24 cellular contexts compared by ENCODE assay signal in genomic region chrX:16512401-16512776, GRCh38.
"Had no signal": no experiment of that assay in that cellular context is flagged by ENCODE, and none has a peak within 500 bp of the region (broad histone marks: within the 10 kb centered on the region; RNA-seq: fewer than 3 reads in every experiment).

No MANE protein-coding gene starts in this region.

- H3K4me1 Mint-ChIP-seq: activated CD4-positive, alpha-beta memory T cell treated with anti-CD3 and anti-CD28 coated beads, Interleukin-2, amount 10 ng/mL, durations not matched to agents 7 days and 5 days; naive B cell; T-cell had no signal

- H3K9me3 ChIP-seq: lower lobe of right lung, ovary, psoas muscle, thyroid gland had no signal

- H3K36me3 Mint-ChIP-seq: naive B cell, T-cell had no signal

- H3K27me3 Mint-ChIP-seq: activated CD4-positive, alpha-beta memory T cell treated with anti-CD3 and anti-CD28 coated beads, Interleukin-2, amount 10 ng/mL, durations not matched to agents 7 days and 5 days; activated naive CD8-positive, alpha-beta T cell treated with anti-CD3 and anti-CD28 coated beads, Interleukin-2, amount 50 U/mL, for 24 hours; dendritic cell treated with granulocyte-macrophage colony-stimulating factor and Interleukin-4, amounts not matched to agents 40 ng/mL and 50 ng/mL, for 4 days had no signal

- H3K27ac Mint-ChIP-seq: activated CD4-positive, alpha-beta memory T cell treated with anti-CD3 and anti-CD28 coated beads, Interleukin-2, amount 10 ng/mL, durations not matched to agents 7 days and 5 days; activated naive CD8-positive, alpha-beta T cell treated with anti-CD3 and anti-CD28 coated beads, Interleukin-2, amount 50 U/mL, for 24 hours; dendritic cell treated with granulocyte-macrophage colony-stimulating factor and Interleukin-4, amounts not matched to agents 40 ng/mL and 50 ng/mL, for 4 days; naive B cell; T-cell; T-helper 2 cell treated with Interferon-gamma antibody and Interleukin-4, amounts not matched to agents 5 μg/mL and 100 μg/mL, for 36 hours had no signal

- H3K9me3 Mint-ChIP-seq: activated CD4-positive, alpha-beta memory T cell treated with anti-CD3 and anti-CD28 coated beads, Interleukin-2, amount 10 ng/mL, durations not matched to agents 7 days and 5 days; activated naive CD8-positive, alpha-beta T cell treated with anti-CD3 and anti-CD28 coated beads, Interleukin-2, amount 50 U/mL, for 24 hours; dendritic cell treated with granulocyte-macrophage colony-stimulating factor and Interleukin-4, amounts not matched to agents 40 ng/mL and 50 ng/mL, for 4 days; T-cell; T-helper 2 cell treated with Interferon-gamma antibody and Interleukin-4, amounts not matched to agents 5 μg/mL and 100 μg/mL, for 36 hours had no signal

- H3K4me1 ChIP-seq: lower lobe of right lung, psoas muscle, thyroid gland had no signal

- H3K4me3 Mint-ChIP-seq: activated CD4-positive, alpha-beta memory T cell treated with anti-CD3 and anti-CD28 coated beads, Interleukin-2, amount 10 ng/mL, durations not matched to agents 7 days and 5 days; activated naive CD8-positive, alpha-beta T cell treated with anti-CD3 and anti-CD28 coated beads, Interleukin-2, amount 50 U/mL, for 24 hours; dendritic cell treated with granulocyte-macrophage colony-stimulating factor and Interleukin-4, amounts not matched to agents 40 ng/mL and 50 ng/mL, for 4 days; naive B cell; T-cell; T-helper 2 cell treated with Interferon-gamma antibody and Interleukin-4, amounts not matched to agents 5 μg/mL and 100 μg/mL, for 36 hours had no signal

- H3K36me3 ChIP-seq: lower lobe of right lung, ovary, thyroid gland had no signal

- H3K27me3 ChIP-seq: ovary, thyroid gland had no signal

- H3K4me3 ChIP-seq: lower lobe of right lung, ovary, psoas muscle, thyroid gland had no signal

- DNase-seq: activated CD4-positive, alpha-beta memory T cell treated with anti-CD3 and anti-CD28 coated beads, Interleukin-2, amount 10 ng/mL, durations not matched to agents 7 days and 5 days; activated effector memory CD4-positive, alpha-beta T cell treated with anti-CD3 and anti-CD28 coated beads, Interleukin-2, amount 50 U/mL, for 16 hours; activated naive CD4-positive, alpha-beta T cell treated with anti-CD3 and anti-CD28 coated beads, Interleukin-2, amount 50 U/mL, for 16 hours; activated naive CD8-positive, alpha-beta T cell treated with anti-CD3 and anti-CD28 coated beads, Interleukin-2, amount 50 U/mL, for 24 hours; effector CD8-positive, alpha-beta T cell; foreskin melanocyte; glutamatergic neuron; hippocampal formation; islet precursor cell; left colon; lower lobe of right lung; naive B cell; ovary; psoas muscle; right cardiac atrium; stimulated activated CD4-positive, alpha-beta T cell treated with anti-CD3 and anti-CD28 coated beads, Interleukin-12 subunit alpha, Interleukin-12 subunit beta, amount 100 ng/mL, for 4 hours; stimulated activated CD4-positive, alpha-beta T cell treated with anti-CD3 and anti-CD28 coated beads, Interleukin-4, amount 100 ng/mL, for 4 hours; stimulated activated naive CD8-positive, alpha-beta T cell treated with anti-CD3 and anti-CD28 coated beads, Interleukin-15, Interleukin-2, amounts not matched to agents 100 U/mL and 50 U/mL, for 24 hours; substantia nigra; T-cell; thyroid gland had no signal

- H3K27ac ChIP-seq: lower lobe of right lung, ovary, psoas muscle, thyroid gland, VCaP had no signal
